In genomic region chr3:23455084-23455483, GRCh38 we compare ENCODE assay signal across 12 cellular contexts.
DNase-seq lines count a peak whose midpoint lies in the region; ATAC-seq and TF ChIP-seq lines count a peak whose summit lies in the region.
"Had no signal": no experiment of that assay in that cellular context is flagged by ENCODE, and none has a peak within 500 bp of the region (broad histone marks: within the 10 kb centered on the region; RNA-seq: fewer than 3 reads in every experiment).

No MANE protein-coding gene starts in this region.

- H3K4me3 ChIP-seq in MG63 = no peak overlapping the region
- H3K4me3 ChIP-seq in brain microvascular endothelial cell (ENCODE audit: low read depth, low read length) = no peak overlapping the region
- no peak overlapping the region for H3K4me3 ChIP-seq in A673 (ENCODE audit: low read depth, low read length, poor library complexity, severe bottlenecking)
- H3K4me3 ChIP-seq: hepatocyte had no signal

- H3K36me3 ChIP-seq in MG63 (no peaks in the 10 kb centered on the region), brain microvascular endothelial cell (replicated peaks) (no peaks in the 10 kb centered on the region), A673 (ENCODE audit: insufficient read depth, low read length, poor library complexity, severe bottlenecking) (no peaks in the 10 kb centered on the region)

- in situ Hi-C loops in brain microvascular endothelial cell (cut with HindIII; ENCODE audit: low pct_ligation_motif_present, low sequenced_read_pairs) = no loop called here

- H3K27me3 ChIP-seq in MG63 = no peaks in the 10 kb centered on the region
- H3K27me3 ChIP-seq in brain microvascular endothelial cell (replicated peaks) = no peaks in the 10 kb centered on the region
- H3K27me3 ChIP-seq in A673 (replicated peaks; ENCODE audit: insufficient read depth, low read depth, low read length, poor library complexity) = peaks cover 10% of the 10 kb centered on the region
- H3K27me3 ChIP-seq: hepatocyte had no signal

- no TSS peak for BruUV-seq in A673 (replicated peaks; lab: Mats Ljungman, UMichigan)

- H3K9me3 ChIP-seq in MG63 = 0 out of 2 replicates have a peak, but pooled peaks cover 2% of the 10 kb centered on the region
- H3K9me3 ChIP-seq in A673 (ENCODE audit: low read depth, low read length, poor library complexity, severe bottlenecking) = no peaks in the 10 kb centered on the region

- no peak overlapping the region for H3K27ac ChIP-seq in brain microvascular endothelial cell
- no peak overlapping the region for H3K27ac ChIP-seq in A673 (ENCODE audit: low read depth, low read length, poor library complexity, severe bottlenecking)
- H3K27ac ChIP-seq: hepatocyte had no signal

- no peak for ATAC-seq in GM21737 (IDR thresholded peaks at IDR 0.05; ENCODE audit: unreplicated experiment)

- DNase-seq in ELR (ENCODE audit: low read depth) (peak; percentile 73), MG63 (peak; percentile 37), brain microvascular endothelial cell (peak; percentile 85), lung microvascular endothelial cell (ENCODE audit: low read depth in 2 of 2) (peak; percentile 12 to 70), SHP77 treated with DMSO at 0.1 percent for 48 hours (lab: John Stamatoyannopoulos, UW) (no peak), A673 (ENCODE audit: low spot score) (no peak), NCI-H82 (lab: John Stamatoyannopoulos, UW) (no peak)
- DNase-seq: anterior cingulate cortex, H7, NCI-H2107 had no signal

- POLR2A ChIA-PET in A673 (lab: Charles Lee; ENCODE audit: low non-redundant PET) = no interaction called here

- CTCF ChIA-PET in A673 (lab: Charles Lee) = no interaction called here

- intact Hi-C loops in A673 (cut with micrococcal nuclease; ENCODE audit: unreplicated experiment) = no loop called here

- no peaks in the 10 kb centered on the region for H3K4me1 ChIP-seq in A673 (ENCODE audit: insufficient read depth, low read length, poor library complexity, severe bottlenecking)

- no peak for TF ChIP-seq CTCF in brain microvascular endothelial cell (IDR thresholded peaks at IDR 0.05; ENCODE audit: low read depth, low read length, missing control alignments)
- no peak for TF ChIP-seq CTCF in A673 (conservative IDR thresholded peaks at IDR 0.05; ENCODE audit: low read depth, low read length)

Comparison
In these comparisons a context has a peak if more than half of its experiments do, and no peak if none do; other contexts are left out.
1. DNase-seq: peak in ELR (single experiment), MG63 (single experiment), brain microvascular endothelial cell (single experiment) and lung microvascular endothelial cell (2 of 2); none in SHP77 treated with DMSO at 0.1 percent for 48 hours (single experiment), A673 (single experiment) and NCI-H82 (single experiment).